1 cellular context compared by ENCODE assay signal in the genomic region with DNA sequence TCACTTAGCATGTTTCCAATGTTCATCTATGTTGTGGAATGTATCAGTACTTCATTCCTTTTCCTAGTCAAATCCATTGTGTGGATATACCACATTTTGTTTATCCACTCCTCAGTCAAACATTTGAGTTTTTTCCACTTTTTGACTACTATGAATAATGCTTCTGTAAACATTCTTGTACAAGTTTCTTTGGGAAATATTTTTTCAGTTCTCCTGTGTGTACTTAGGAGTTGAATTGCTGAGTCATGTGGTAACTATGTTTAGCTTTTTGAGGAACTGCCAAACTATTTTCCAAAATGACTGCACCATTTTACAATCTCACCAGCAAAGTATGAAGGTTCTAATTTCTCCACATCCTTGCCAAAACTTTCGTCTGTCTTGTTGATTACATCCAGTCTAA.
TF ChIP-seq lines count a peak whose summit lies in the region.

No MANE protein-coding gene starts in this region.

TF ChIP-seq in HepG2, 621 proteins besides CTCF, POLR2A, EP300 and RAD21 (continued from another document and continues in another):
- TF ChIP-seq ZNF574 (CRISPR knock-in tag; IDR thresholded peaks at IDR 0.05) = no peak
- TF ChIP-seq ZNF710 (CRISPR knock-in tag; IDR thresholded peaks at IDR 0.05; ENCODE audit: borderline replicate concordance) = no peak
- TF ChIP-seq ELF1 (CRISPR knock-in tag; IDR thresholded peaks at IDR 0.05) = 0 out of 2 replicates have a peak, but pooled peaks have one; percentile 41
- TF ChIP-seq, protein P1, sequence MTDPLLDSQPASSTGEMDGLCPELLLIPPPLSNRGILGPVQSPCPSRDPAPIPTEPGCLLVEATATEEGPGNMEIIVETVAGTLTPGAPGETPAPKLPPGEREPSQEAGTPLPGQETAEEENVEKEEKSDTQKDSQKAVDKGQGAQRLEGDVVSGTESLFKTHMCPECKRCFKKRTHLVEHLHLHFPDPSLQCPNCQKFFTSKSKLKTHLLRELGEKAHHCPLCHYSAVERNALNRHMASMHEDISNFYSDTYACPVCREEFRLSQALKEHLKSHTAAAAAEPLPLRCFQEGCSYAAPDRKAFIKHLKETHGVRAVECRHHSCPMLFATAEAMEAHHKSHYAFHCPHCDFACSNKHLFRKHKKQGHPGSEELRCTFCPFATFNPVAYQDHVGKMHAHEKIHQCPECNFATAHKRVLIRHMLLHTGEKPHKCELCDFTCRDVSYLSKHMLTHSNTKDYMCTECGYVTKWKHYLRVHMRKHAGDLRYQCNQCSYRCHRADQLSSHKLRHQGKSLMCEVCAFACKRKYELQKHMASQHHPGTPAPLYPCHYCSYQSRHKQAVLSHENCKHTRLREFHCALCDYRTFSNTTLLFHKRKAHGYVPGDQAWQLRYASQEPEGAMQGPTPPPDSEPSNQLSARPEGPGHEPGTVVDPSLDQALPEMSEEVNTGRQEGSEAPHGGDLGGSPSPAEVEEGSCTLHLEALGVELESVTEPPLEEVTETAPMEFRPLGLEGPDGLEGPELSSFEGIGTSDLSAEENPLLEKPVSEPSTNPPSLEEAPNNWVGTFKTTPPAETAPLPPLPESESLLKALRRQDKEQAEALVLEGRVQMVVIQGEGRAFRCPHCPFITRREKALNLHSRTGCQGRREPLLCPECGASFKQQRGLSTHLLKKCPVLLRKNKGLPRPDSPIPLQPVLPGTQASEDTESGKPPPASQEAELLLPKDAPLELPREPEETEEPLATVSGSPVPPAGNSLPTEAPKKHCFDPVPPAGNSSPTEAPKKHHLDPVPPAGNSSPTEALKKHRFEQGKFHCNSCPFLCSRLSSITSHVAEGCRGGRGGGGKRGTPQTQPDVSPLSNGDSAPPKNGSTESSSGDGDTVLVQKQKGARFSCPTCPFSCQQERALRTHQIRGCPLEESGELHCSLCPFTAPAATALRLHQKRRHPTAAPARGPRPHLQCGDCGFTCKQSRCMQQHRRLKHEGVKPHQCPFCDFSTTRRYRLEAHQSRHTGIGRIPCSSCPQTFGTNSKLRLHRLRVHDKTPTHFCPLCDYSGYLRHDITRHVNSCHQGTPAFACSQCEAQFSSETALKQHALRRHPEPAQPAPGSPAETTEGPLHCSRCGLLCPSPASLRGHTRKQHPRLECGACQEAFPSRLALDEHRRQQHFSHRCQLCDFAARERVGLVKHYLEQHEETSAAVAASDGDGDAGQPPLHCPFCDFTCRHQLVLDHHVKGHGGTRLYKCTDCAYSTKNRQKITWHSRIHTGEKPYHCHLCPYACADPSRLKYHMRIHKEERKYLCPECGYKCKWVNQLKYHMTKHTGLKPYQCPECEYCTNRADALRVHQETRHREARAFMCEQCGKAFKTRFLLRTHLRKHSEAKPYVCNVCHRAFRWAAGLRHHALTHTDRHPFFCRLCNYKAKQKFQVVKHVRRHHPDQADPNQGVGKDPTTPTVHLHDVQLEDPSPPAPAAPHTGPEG (CRISPR knock-in tag; IDR thresholded peaks at IDR 0.05) = no peak
- TF ChIP-seq NCOR1 (IDR thresholded peaks at IDR 0.05; ENCODE audit: borderline replicate concordance, low read length) = no peak
- TF ChIP-seq SKI (IDR thresholded peaks at IDR 0.05; ENCODE audit: partially characterized antibody) = no peak
- peak; percentile 76 for TF ChIP-seq JUND (CRISPR knock-in tag; IDR thresholded peaks at IDR 0.05)
- TF ChIP-seq, protein P2, sequence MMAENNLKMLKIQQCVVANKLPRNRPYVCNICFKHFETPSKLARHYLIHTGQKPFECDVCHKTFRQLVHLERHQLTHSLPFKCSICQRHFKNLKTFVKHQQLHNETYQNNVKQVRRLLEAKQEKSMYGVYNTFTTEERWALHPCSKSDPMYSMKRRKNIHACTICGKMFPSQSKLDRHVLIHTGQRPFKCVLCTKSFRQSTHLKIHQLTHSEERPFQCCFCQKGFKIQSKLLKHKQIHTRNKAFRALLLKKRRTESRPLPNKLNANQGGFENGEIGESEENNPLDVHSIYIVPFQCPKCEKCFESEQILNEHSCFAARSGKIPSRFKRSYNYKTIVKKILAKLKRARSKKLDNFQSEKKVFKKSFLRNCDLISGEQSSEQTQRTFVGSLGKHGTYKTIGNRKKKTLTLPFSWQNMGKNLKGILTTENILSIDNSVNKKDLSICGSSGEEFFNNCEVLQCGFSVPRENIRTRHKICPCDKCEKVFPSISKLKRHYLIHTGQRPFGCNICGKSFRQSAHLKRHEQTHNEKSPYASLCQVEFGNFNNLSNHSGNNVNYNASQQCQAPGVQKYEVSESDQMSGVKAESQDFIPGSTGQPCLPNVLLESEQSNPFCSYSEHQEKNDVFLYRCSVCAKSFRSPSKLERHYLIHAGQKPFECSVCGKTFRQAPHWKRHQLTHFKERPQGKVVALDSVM (CRISPR knock-in tag; IDR thresholded peaks at IDR 0.05) = no peak
- no peak for TF ChIP-seq FOXP1 (IDR thresholded peaks at IDR 0.05)
- TF ChIP-seq FOXP1 (CRISPR knock-in tag; IDR thresholded peaks at IDR 0.05) = peak; percentile 90
- no peak for TF ChIP-seq ATF5 (CRISPR knock-in tag; IDR thresholded peaks at IDR 0.05; ENCODE audit: low read depth)
- no peak for TF ChIP-seq ZFYVE20 (CRISPR knock-in tag; IDR thresholded peaks at IDR 0.05; ENCODE audit: borderline replicate concordance, low read depth)
- TF ChIP-seq ZNF788 (CRISPR knock-in tag; IDR thresholded peaks at IDR 0.05; ENCODE audit: borderline replicate concordance) = no peak
- 0 out of 2 replicates have a peak, but pooled peaks have one; percentile 16 for TF ChIP-seq SSRP1 (CRISPR knock-in tag; IDR thresholded peaks at IDR 0.05)
- TF ChIP-seq MZF1 (CRISPR knock-in tag; IDR thresholded peaks at IDR 0.05; ENCODE audit: borderline replicate concordance) = no peak
- no peak for TF ChIP-seq NFRKB (IDR thresholded peaks at IDR 0.05)
- no peak for TF ChIP-seq ZIK1 (CRISPR knock-in tag; IDR thresholded peaks at IDR 0.05; ENCODE audit: borderline replicate concordance, low read depth)
- peak; percentile 76 for TF ChIP-seq CREM (IDR thresholded peaks at IDR 0.05)
- TF ChIP-seq CREM (CRISPR knock-in tag; IDR thresholded peaks at IDR 0.05) = no peak
- no peak for TF ChIP-seq ZNF883 (CRISPR knock-in tag; IDR thresholded peaks at IDR 0.05; ENCODE audit: not compliant biosample characterization)
- TF ChIP-seq ZNF414 (CRISPR knock-in tag; IDR thresholded peaks at IDR 0.05) = no peak
- TF ChIP-seq ELF3 (CRISPR knock-in tag; IDR thresholded peaks at IDR 0.05) = peak; percentile 91
- no peak for TF ChIP-seq ZNF547 (CRISPR knock-in tag; IDR thresholded peaks at IDR 0.05)
- no peak for TF ChIP-seq ZNF251 (CRISPR knock-in tag; IDR thresholded peaks at IDR 0.05)
- TF ChIP-seq ZNF337 (CRISPR knock-in tag; IDR thresholded peaks at IDR 0.05; ENCODE audit: borderline replicate concordance, low read depth) = no peak
- TF ChIP-seq, protein P3, sequence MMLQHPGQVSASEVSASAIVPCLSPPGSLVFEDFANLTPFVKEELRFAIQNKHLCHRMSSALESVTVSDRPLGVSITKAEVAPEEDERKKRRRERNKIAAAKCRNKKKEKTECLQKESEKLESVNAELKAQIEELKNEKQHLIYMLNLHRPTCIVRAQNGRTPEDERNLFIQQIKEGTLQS (CRISPR knock-in tag; IDR thresholded peaks at IDR 0.05) = peak; percentile 84
- no peak for TF ChIP-seq ZNF687 (CRISPR knock-in tag; IDR thresholded peaks at IDR 0.05)
- no peak for TF ChIP-seq MAX (IDR thresholded peaks at IDR 0.05)
- 0 out of 2 replicates have a peak, but pooled peaks have one; percentile 38 for TF ChIP-seq ZBTB43 (CRISPR knock-in tag; conservative IDR thresholded peaks at IDR 0.05)
- TF ChIP-seq FOXC1 (CRISPR knock-in tag; IDR thresholded peaks at IDR 0.05; ENCODE audit: borderline replicate concordance) = no peak
- TF ChIP-seq KLF11 (CRISPR knock-in tag; IDR thresholded peaks at IDR 0.05) = no peak
- no peak for TF ChIP-seq ZBTB7A (CRISPR knock-in tag; IDR thresholded peaks at IDR 0.05)
- no peak for TF ChIP-seq YY1 (IDR thresholded peaks at IDR 0.05; ENCODE audit: insufficient read depth, insufficient replicate concordance, low read depth, low read length)
- peak; percentile 31; the same call in 1 of the 2 replicates for TF ChIP-seq KDM3A (CRISPR knock-in tag; IDR thresholded peaks at IDR 0.05; ENCODE audit: low read depth)
- no peak for TF ChIP-seq SATB2 (CRISPR knock-in tag; IDR thresholded peaks at IDR 0.05)
- no peak for TF ChIP-seq ZNF557 (CRISPR knock-in tag; IDR thresholded peaks at IDR 0.05)
- no peak for TF ChIP-seq IKZF4 (CRISPR knock-in tag; IDR thresholded peaks at IDR 0.05; ENCODE audit: borderline replicate concordance, low read depth, not compliant biosample characterization)
- no peak for TF ChIP-seq ZNF761 (CRISPR knock-in tag; conservative IDR thresholded peaks at IDR 0.05)
- no peak for TF ChIP-seq HHEX (CRISPR knock-in tag; IDR thresholded peaks at IDR 0.05)
